In genomic region chr4:152516156-152516555, GRCh38 we compare ENCODE assay signal across 18 cellular contexts. TPM values are rescaled to one million over a fixed set of nuclear protein-coding genes. Genes with fewer than 3 reads are reported as not detected.
A peak's percentile ranks its signal among the peaks of the same experiment; 100 is the strongest.
DNase-seq lines count a peak whose midpoint lies in the region; ATAC-seq, FAIRE-seq and TF ChIP-seq lines count a peak whose summit lies in the region.
"Had no signal": no experiment of that assay in that cellular context is flagged by ENCODE, and none has a peak within 500 bp of the region (broad histone marks: within the 10 kb centered on the region; RNA-seq: fewer than 3 reads in every experiment).

No MANE protein-coding gene starts in this region.

- peak; percentile 83 for FAIRE-seq in keratinocyte (lab: Jason Lieb, UNC)

- H3K4me3 ChIP-seq in CD4-positive, CD25-positive, alpha-beta regulatory T cell (ENCODE audit: low read depth, low read length), result no peak overlapping the region
- H3K4me3 ChIP-seq in keratinocyte (ENCODE audit: control insufficient read depth in 2 of 3, extremely low read depth in 1 of 3, insufficient read depth in 2 of 3, low read depth in 1 of 3, low read length in 3 of 3), result no peak overlapping the region
- H3K4me3 ChIP-seq: hepatocyte, mucosa of descending colon, right lobe of liver, suprapubic skin had no signal

- H3K27ac Mint-ChIP-seq in CD4-positive, CD25-positive, alpha-beta regulatory T cell, result peak overlapping the region in 2 of 3 donors; percentile 56 to 78
- H3K27ac Mint-ChIP-seq in endothelial cell (ENCODE audit: unreplicated experiment), result no peak overlapping the region
- H3K27ac Mint-ChIP-seq: activated B cell treated with CpG ODN at 0.5 μM for 24 hours had no signal

- H3K4me3 Mint-ChIP-seq in CD4-positive, CD25-positive, alpha-beta regulatory T cell, result no peak overlapping the region
- no peak overlapping the region for H3K4me3 Mint-ChIP-seq in endothelial cell (ENCODE audit: unreplicated experiment)
- H3K4me3 Mint-ChIP-seq: activated B cell treated with CpG ODN at 0.5 μM for 24 hours had no signal

- H3K4me1 ChIP-seq in CD4-positive, CD25-positive, alpha-beta regulatory T cell (ENCODE audit: control insufficient read depth, insufficient read depth, low read length, poor library complexity, severe bottlenecking), result peaks cover 38% of the 10 kb centered on the region
- H3K4me1 ChIP-seq in keratinocyte (ENCODE audit: control insufficient read depth, extremely low read depth, insufficient read depth, low read length), result peaks cover 20% of the 10 kb centered on the region
- H3K4me1 ChIP-seq: right lobe of liver, suprapubic skin had no signal

- H3K9me1 ChIP-seq in keratinocyte (ENCODE audit: control insufficient read depth, extremely low read depth, insufficient read depth, low read length), result no peaks in the 10 kb centered on the region

- H3K9me3 Mint-ChIP-seq in CD4-positive, CD25-positive, alpha-beta regulatory T cell, result peaks cover 0 to 2% (median 0%) of the 10 kb centered on the region in 7 donors
- H3K9me3 Mint-ChIP-seq in endothelial cell (ENCODE audit: unreplicated experiment), result no peaks in the 10 kb centered on the region

- no peak for ATAC-seq in CD4-positive, CD25-positive, alpha-beta regulatory T cell (ENCODE audit: low read depth in 2 of 2)
- ATAC-seq in HG03520 (IDR thresholded peaks at IDR 0.05; ENCODE audit: unreplicated experiment), result no peak
- ATAC-seq: mucosa of descending colon, right lobe of liver had no signal

- H3K36me3 Mint-ChIP-seq in CD4-positive, CD25-positive, alpha-beta regulatory T cell, result peaks cover 28% of the 10 kb centered on the region
- H3K36me3 Mint-ChIP-seq in endothelial cell (ENCODE audit: low read depth, unreplicated experiment), result no peaks in the 10 kb centered on the region

- peak overlapping the region; percentile 34 for H3K4me2 ChIP-seq in keratinocyte (ENCODE audit: control insufficient read depth, extremely low read depth, insufficient read depth, low read depth, low read length)
- H3K4me2 ChIP-seq: hepatocyte had no signal

- H3K9me3 ChIP-seq in CD4-positive, CD25-positive, alpha-beta regulatory T cell (ENCODE audit: control insufficient read depth in 2 of 2, low read length in 2 of 2), result no peaks in the 10 kb centered on the region
- no peaks in the 10 kb centered on the region for H3K9me3 ChIP-seq in keratinocyte (ENCODE audit: control insufficient read depth, low read depth, low read length)
- H3K9me3 ChIP-seq: mucosa of descending colon, right lobe of liver, suprapubic skin had no signal

- H3K36me3 ChIP-seq in CD4-positive, CD25-positive, alpha-beta regulatory T cell (ENCODE audit: control insufficient read depth, insufficient read depth, low read length), result no peaks in the 10 kb centered on the region
- no peaks in the 10 kb centered on the region for H3K36me3 ChIP-seq in keratinocyte (ENCODE audit: control insufficient read depth in 2 of 2, extremely low read depth in 1 of 2, insufficient read depth in 2 of 2, low read length in 2 of 2)
- H3K36me3 ChIP-seq: right lobe of liver, suprapubic skin had no signal

- no peaks in the 10 kb centered on the region for H3K27me3 Mint-ChIP-seq in CD4-positive, CD25-positive, alpha-beta regulatory T cell
- H3K27me3 Mint-ChIP-seq in endothelial cell (ENCODE audit: unreplicated experiment), result no peaks in the 10 kb centered on the region
- H3K27me3 Mint-ChIP-seq: activated B cell treated with CpG ODN at 0.5 μM for 24 hours had no signal

- no peak overlapping the region for H3K9ac ChIP-seq in keratinocyte (ENCODE audit: control insufficient read depth, extremely low read depth, insufficient read depth, low read length)

- no peaks in the 10 kb centered on the region for H3K27me3 ChIP-seq in CD4-positive, CD25-positive, alpha-beta regulatory T cell (ENCODE audit: control insufficient read depth, insufficient read depth, low read length)
- H3K27me3 ChIP-seq in keratinocyte (ENCODE audit: control insufficient read depth, extremely low read depth, insufficient read depth, low read length), result no peaks in the 10 kb centered on the region
- H3K27me3 ChIP-seq: hepatocyte, right lobe of liver, suprapubic skin had no signal

- no peak for DNase-seq in CD4-positive, CD25-positive, alpha-beta regulatory T cell
- DNase-seq in HS-27A (ENCODE audit: low read depth) (peak; percentile 12), astrocyte of the hippocampus (ENCODE audit: low read depth, low spot score) (peak; percentile 16), keratinocyte (ENCODE audit: low read depth, low spot score) (no peak), endothelial cell (ENCODE audit: low spot score) (no peak), NCI-H345 (lab: John Stamatoyannopoulos, UW) (no peak)
- DNase-seq in stimulated activated CD4-positive, alpha-beta T cell treated with anti-CD3 and anti-CD28 coated beads, Interleukin-4, amount 100 ng/mL, for 24 hours, result no peak
- DNase-seq: activated B cell treated with CpG ODN at 0.5 μM for 24 hours; amygdala; Calu3; mucosa of descending colon; NCI-H1930; NCI-H526 treated with DMSO at 0.1 percent for 48 hours; right lobe of liver; stimulated activated CD4-positive, alpha-beta T cell treated with anti-CD3 and anti-CD28 coated beads, Interleukin-2, amount 100 ng/mL, for 48 hours had no signal

- no peak overlapping the region for H2AFZ ChIP-seq in keratinocyte (ENCODE audit: control insufficient read depth, low read length)
- H2AFZ ChIP-seq: hepatocyte had no signal

- TF ChIP-seq CTCF in keratinocyte (optimal IDR thresholded peaks at IDR 0.05 in 1 of 3, IDR thresholded peaks at IDR 0.05 in 1 of 3, conservative IDR thresholded peaks at IDR 0.05 in 1 of 3; ENCODE audit: extremely low read depth in 1 of 3, insufficient read depth in 2 of 3, low read length in 3 of 3), result no peak
- TF ChIP-seq CTCF in endothelial cell (IDR thresholded peaks at IDR 0.05; ENCODE audit: unreplicated experiment), result no peak

- dilution Hi-C loops in keratinocyte (cut with MboI; ENCODE audit: extremely low pct_ligation_motif_present, low sequenced_read_pairs), result no loop called here

- H4K20me1 ChIP-seq in keratinocyte (ENCODE audit: control insufficient read depth, extremely low read depth, insufficient read depth, low read length), result peaks cover 8% of the 10 kb centered on the region

- peaks cover 48 to 75% (median 61%) of the 10 kb centered on the region in 4 donors for H3K4me1 Mint-ChIP-seq in CD4-positive, CD25-positive, alpha-beta regulatory T cell
- H3K4me1 Mint-ChIP-seq in endothelial cell (ENCODE audit: unreplicated experiment), result peaks cover 13% of the 10 kb centered on the region

- no peak overlapping the region for H3K27ac ChIP-seq in CD4-positive, CD25-positive, alpha-beta regulatory T cell (ENCODE audit: insufficient read depth, low read length, poor library complexity, severe bottlenecking)
- H3K27ac ChIP-seq in keratinocyte (ENCODE audit: control insufficient read depth, insufficient read depth, low read length), result peak overlapping the region; percentile 67
- H3K27ac ChIP-seq: hepatocyte, right lobe of liver, suprapubic skin had no signal

- H3K79me2 ChIP-seq in keratinocyte (ENCODE audit: control insufficient read depth, insufficient read depth, low read length), result peaks cover 64% of the 10 kb centered on the region

RNA-seq across cellular contexts. Expression of gene FBXW7, which starts 19.7 kb away (rescaled TPM):
- total RNA-seq in CD4-positive, CD25-positive, alpha-beta regulatory T cell, result 146 TPM
- 10 to 100 TPM; 43.8 to 50.7 (median 47.4) TPM for polyA plus RNA-seq in CD4-positive, CD25-positive, alpha-beta regulatory T cell
- polyA plus RNA-seq in keratinocyte, result 27.0 to 39.6 TPM (median 35.4 TPM) in 3 replicates
- polyA plus RNA-seq in keratinocyte (2011; ENCODE audit: low read depth), result 185 TPM
- 8.4 and 11.6 TPM in 2 replicates for polyA plus RNA-seq in keratinocyte (2011; cell fraction: cytosol; rRNA removed)
- 67.7 and 109 TPM in 2 replicates for polyA plus RNA-seq in keratinocyte (2011; cell fraction: nucleus; rRNA removed)
- polyA plus RNA-seq in keratinocyte (2012; ENCODE audit: low replicate concordance), result 20.9 and 57.8 TPM in 2 replicates
- 9.6 to 91.9 TPM (median 47.3 TPM) in 3 replicates for polyA minus RNA-seq in keratinocyte
- 20.5 TPM for polyA minus RNA-seq in keratinocyte (2011; cell fraction: cytosol; rRNA and poly(A)+ RNA removed)
- 52.7 and 81.0 TPM in 2 replicates for polyA minus RNA-seq in keratinocyte (2011; cell fraction: nucleus; rRNA and poly(A)+ RNA removed)
- total RNA-seq in endothelial cell (ENCODE audit: unreplicated experiment), result 44.7 TPM

Comparison
In these comparisons a context has a peak if more than half of its experiments do, and no peak if none do; other contexts are left out.
1. DNase-seq: peak in HS-27A (single experiment) and astrocyte of the hippocampus (single experiment); none in CD4-positive, CD25-positive, alpha-beta regulatory T cell (0 of 3), keratinocyte (single experiment), stimulated activated CD4-positive, alpha-beta T cell treated with anti-CD3 and anti-CD28 coated beads, Interleukin-4, amount 100 ng/mL, for 24 hours (single experiment), endothelial cell (single experiment) and NCI-H345 (single experiment).